Comparison of ENCODE assay signal across 1 cellular context in genomic region chr14:57382283-57382682, GRCh38.
TF ChIP-seq lines count a peak whose summit lies in the region.

No MANE protein-coding gene starts in this region.

TF ChIP-seq in SK-N-SH, 30 proteins besides CTCF, POLR2A, EP300 and RAD21 (continued from another document):
- TF ChIP-seq REST (IDR thresholded peaks at IDR 0.05; ENCODE audit: low read depth, low read length) (no peak), ELF1 (IDR thresholded peaks at IDR 0.05) (no peak), MEF2A (IDR thresholded peaks at IDR 0.05; ENCODE audit: borderline replicate concordance, low read depth) (0 out of 2 replicates have a peak, but pooled peaks have one; percentile 18), USF1 (IDR thresholded peaks at IDR 0.05; ENCODE audit: borderline replicate concordance, low read depth) (peak; percentile 56; the same call in 1 of the 2 replicates)
